In the genomic region with DNA sequence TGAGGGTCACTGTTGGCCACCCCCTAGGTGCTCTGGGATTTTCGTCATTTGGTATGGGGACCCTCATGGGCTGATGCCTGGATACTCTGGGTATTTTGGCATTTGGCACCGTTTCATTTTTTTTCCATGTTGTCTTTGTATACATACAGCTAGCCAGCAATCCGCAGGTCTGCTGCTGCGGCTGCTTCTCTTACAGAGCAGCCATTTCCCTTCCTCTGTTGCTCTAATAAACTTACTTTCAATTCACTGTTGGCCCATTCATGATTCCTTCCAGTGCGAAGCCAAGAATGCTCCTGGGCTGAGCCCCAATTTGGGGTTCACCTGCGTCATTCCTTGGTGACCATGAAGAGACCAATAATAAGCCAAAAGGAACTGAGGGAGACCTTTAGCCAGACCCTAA, we compare ENCODE assay signal across 18 cellular contexts.
"Had no signal": no experiment of that assay in that cellular context is flagged by ENCODE, and none has a peak within 500 bp of the region (broad histone marks: within the 10 kb centered on the region; RNA-seq: fewer than 3 reads in every experiment).

No MANE protein-coding gene starts in this region.

- H3K4me3 ChIP-seq: ascending aorta, hepatocyte, left lung, mucosa of descending colon, prostate gland, upper lobe of left lung had no signal

- DNase-seq: activated CD4-positive, alpha-beta T cell treated with anti-CD3 and anti-CD28 coated beads, Interleukin-2, amount 50 U/mL, for 1 hour; activated CD4-positive, CD25-positive, alpha-beta regulatory T cell; activated naive CD4-positive, alpha-beta T cell treated with Interleukin-2 at 50 U/mL for 16 hours; activated T-cell treated with anti-CD3 and anti-CD28 coated beads for 4 hours; islet precursor cell; left lung; mucosa of descending colon; nucleus accumbens; right cardiac atrium; small intestine; stimulated activated naive CD8-positive, alpha-beta T cell treated with anti-CD3 and anti-CD28 coated beads, Interleukin-15, amount 100 ng/mL, for 72 hours; upper lobe of left lung had no signal

- FAIRE-seq: small intestine, TTC549 had no signal

- H3K9me3 ChIP-seq: ascending aorta, left lung, mucosa of descending colon, prostate gland, upper lobe of left lung had no signal

- H3K4me3 Mint-ChIP-seq: stimulated activated naive CD8-positive, alpha-beta T cell treated with anti-CD3 and anti-CD28 coated beads, Interleukin-15, amount 100 ng/mL, for 72 hours had no signal

- H3K36me3 ChIP-seq: left lung, prostate gland, upper lobe of left lung had no signal

- ATAC-seq: esophagus mucosa; left lung; naive thymus-derived CD4-positive, alpha-beta T cell; right cardiac atrium; stimulated activated naive CD8-positive, alpha-beta T cell treated with anti-CD3 and anti-CD28 coated beads, Interleukin-15, amount 100 ng/mL, for 72 hours had no signal

- H3K27me3 ChIP-seq: ascending aorta, hepatocyte, left lung, upper lobe of left lung had no signal

- H3K4me1 ChIP-seq: ascending aorta, prostate gland had no signal

- H3K9me3 Mint-ChIP-seq: naive thymus-derived CD4-positive, alpha-beta T cell; stimulated activated naive CD8-positive, alpha-beta T cell treated with anti-CD3 and anti-CD28 coated beads, Interleukin-15, amount 100 ng/mL, for 72 hours had no signal

- H3K27ac ChIP-seq: ascending aorta, hepatocyte, left lung, prostate gland, upper lobe of left lung had no signal

- H3K27ac Mint-ChIP-seq: stimulated activated naive CD8-positive, alpha-beta T cell treated with anti-CD3 and anti-CD28 coated beads, Interleukin-15, amount 100 ng/mL, for 72 hours had no signal

- H3K4me2 ChIP-seq: hepatocyte had no signal

- H3K27me3 Mint-ChIP-seq: naive thymus-derived CD4-positive, alpha-beta T cell; stimulated activated naive CD8-positive, alpha-beta T cell treated with anti-CD3 and anti-CD28 coated beads, Interleukin-15, amount 100 ng/mL, for 72 hours had no signal

- H2AFZ ChIP-seq: hepatocyte had no signal
